24 cellular contexts compared by ENCODE assay signal in the genomic region with DNA sequence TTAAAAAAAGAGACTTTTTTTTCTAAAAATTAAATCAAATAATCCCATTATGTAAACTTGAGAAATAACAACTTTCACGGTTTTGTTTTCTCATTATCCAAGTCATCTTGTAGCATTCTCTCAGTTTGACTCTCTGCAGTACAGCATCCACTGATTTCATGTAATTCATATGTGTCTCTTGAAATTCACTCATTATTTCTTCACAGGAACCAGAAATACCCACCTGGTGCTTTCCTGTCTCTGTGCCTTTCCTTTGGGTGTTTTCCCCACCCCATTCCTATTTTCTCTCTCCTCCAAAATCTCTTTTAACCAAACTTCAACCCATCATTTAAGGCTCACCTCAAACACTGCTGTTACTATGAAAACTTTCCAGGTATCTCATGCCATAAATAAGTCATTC.
"Had no signal": no experiment of that assay in that cellular context is flagged by ENCODE, and none has a peak within 500 bp of the region (broad histone marks: within the 10 kb centered on the region; RNA-seq: fewer than 3 reads in every experiment).

No MANE protein-coding gene starts in this region.

- H3K27ac Mint-ChIP-seq: activated T-helper 2 cell treated with anti-CD3 and anti-CD28 coated beads, Interferon-gamma antibody, Interleukin-2, Interleukin-4, amounts not matched to agents 10 μg/mL and 5 μg/mL and 100 μg/mL, durations not matched to agents 14 hours and 24 hours and 36 hours; effector memory CD8-positive, alpha-beta T cell; progenitor cell of endocrine pancreas had no signal

- H3K4me3 Mint-ChIP-seq: activated naive CD8-positive, alpha-beta T cell; WTC11 had no signal

- H3K27ac ChIP-seq: colonic mucosa, dorsolateral prefrontal cortex, left lung, sigmoid colon, thyroid gland, upper lobe of right lung had no signal

- H3K4me3 ChIP-seq: colonic mucosa, dorsolateral prefrontal cortex, left lung, lung, sigmoid colon, smooth muscle cell, thyroid gland, upper lobe of right lung had no signal

- H3K9me3 Mint-ChIP-seq: activated T-helper 2 cell treated with anti-CD3 and anti-CD28 coated beads, Interferon-gamma antibody, Interleukin-2, Interleukin-4, amounts not matched to agents 10 μg/mL and 5 μg/mL and 100 μg/mL, durations not matched to agents 14 hours and 24 hours and 36 hours; effector memory CD8-positive, alpha-beta T cell; naive thymus-derived CD4-positive, alpha-beta T cell had no signal

- H3K27me3 Mint-ChIP-seq: activated naive CD8-positive, alpha-beta T cell; effector memory CD8-positive, alpha-beta T cell; naive thymus-derived CD4-positive, alpha-beta T cell; progenitor cell of endocrine pancreas had no signal

- H3K4me2 ChIP-seq: smooth muscle cell had no signal

- H3K36me3 ChIP-seq: colonic mucosa, left lung, sigmoid colon, thyroid gland, upper lobe of right lung had no signal

- ATAC-seq: esophagus mucosa, left lung, upper lobe of right lung, WTC11 had no signal

- H3K27me3 ChIP-seq: colonic mucosa, dorsolateral prefrontal cortex, left lung, sigmoid colon, thyroid gland, upper lobe of right lung had no signal

- H3K9me3 ChIP-seq: colonic mucosa, left lung, sigmoid colon, thyroid gland, upper lobe of right lung had no signal

- DNase-seq: activated CD4-positive, alpha-beta T cell treated with anti-CD3 and anti-CD28 coated beads, Interleukin-2, amount 50 U/mL, for 4 hours; amygdala; colonic mucosa; dorsolateral prefrontal cortex; effector memory CD8-positive, alpha-beta T cell; hippocampal formation; kidney glomerular epithelial cell; left lung; naive thymus-derived CD4-positive, alpha-beta T cell; retina; sigmoid colon; stimulated activated CD4-positive, alpha-beta T cell treated with anti-CD3 and anti-CD28 coated beads, Interleukin-15, amount 100 ng/mL, for 24 hours; stimulated activated naive CD4-positive, alpha-beta T cell; substantia nigra; T1000; thyroid gland; upper lobe of right lung had no signal
